Comparison of ENCODE assay signal across 9 cellular contexts in genomic region chr14:91284146-91284790, GRCh38. TPM values are rescaled to one million over a fixed set of nuclear protein-coding genes. Genes with fewer than 3 reads are reported as not detected.
DNase-seq lines count a peak whose midpoint lies in the region; ATAC-seq, FAIRE-seq and TF ChIP-seq lines count a peak whose summit lies in the region.
"Had no signal": no experiment of that assay in that cellular context is flagged by ENCODE, and none has a peak within 500 bp of the region (broad histone marks: within the 10 kb centered on the region; RNA-seq: fewer than 3 reads in every experiment).

No MANE protein-coding gene starts in this region.

- no peaks in the 10 kb centered on the region for H3K27me3 ChIP-seq in adipocyte (replicated peaks; ENCODE audit: control insufficient read depth, insufficient read depth, low read length)

- DNase-seq in 8988T: peak; percentile 89
- no peak for DNase-seq in GM12892 (ENCODE audit: insufficient read length)
- DNase-seq in adipocyte (ENCODE audit: low read depth): peak; percentile 78
- DNase-seq in kidney glomerular epithelial cell (lab: John Stamatoyannopoulos, UW): peak; percentile 28
- no peak for DNase-seq in activated gamma-delta T cell treated with Interleukin-2 at 50 U/mL for 16 hours
- DNase-seq in NCI-H524 (lab: John Stamatoyannopoulos, UW): no peak
- DNase-seq in pons (ENCODE audit: low spot score): no peak
- DNase-seq: cerebellar nuclear complex had no signal

- TF ChIP-seq POLR2A in GM12892 (IDR thresholded peaks at IDR 0.05; ENCODE audit: low read depth, low read length): no peak

- H3K36me3 ChIP-seq in adipocyte (ENCODE audit: control insufficient read depth, insufficient read depth, low read length, severe bottlenecking): no peaks in the 10 kb centered on the region

- H3K4me3 ChIP-seq in adipocyte (ENCODE audit: low read length): no peak overlapping the region

- peak; percentile 42 for FAIRE-seq in GM12892 (lab: Jason Lieb, UNC)

- H3K4me1 ChIP-seq in adipocyte (ENCODE audit: control insufficient read depth, insufficient read depth, low read length): peaks cover 20% of the 10 kb centered on the region

- no peak overlapping the region for H3K9ac ChIP-seq in adipocyte (ENCODE audit: low read length)

- peaks cover 8% of the 10 kb centered on the region for H3K9me3 ChIP-seq in adipocyte (ENCODE audit: control insufficient read depth, low read length)

- no peak for ATAC-seq in GM18873 (IDR thresholded peaks at IDR 0.05; ENCODE audit: low FRiP score, unreplicated experiment)

RNA-seq across cellular contexts. Expression of gene GPR68, which starts 39.8 kb away (rescaled TPM):
- polyA plus RNA-seq in GM12892 (2012; ENCODE audit: missing spikeins): 1.3 TPM

Comparison
In these comparisons a context has a peak if more than half of its experiments do, and no peak if none do; other contexts are left out.
1. DNase-seq: peak in 8988T (single experiment), adipocyte (single experiment) and kidney glomerular epithelial cell (single experiment); none in GM12892 (single experiment), activated gamma-delta T cell treated with Interleukin-2 at 50 U/mL for 16 hours (single experiment), NCI-H524 (0 of 2) and pons (single experiment).